21 cellular contexts compared by ENCODE assay signal in genomic region chr15:72249138-72249825, GRCh38. TPM values are rescaled to one million over a fixed set of nuclear protein-coding genes. Genes with fewer than 3 reads are reported as not detected.
"Had no signal": no experiment of that assay in that cellular context is flagged by ENCODE, and none has a peak within 500 bp of the region (broad histone marks: within the 10 kb centered on the region; RNA-seq: fewer than 3 reads in every experiment).

No MANE protein-coding gene starts in this region.

- H3K4me3 Mint-ChIP-seq: activated B cell treated with CpG ODN at 0.5 μM for 24 hours; activated naive CD4-positive, alpha-beta T cell treated with anti-CD3 and anti-CD28 coated beads, Interleukin-2, amount 50 U/mL, for 24 hours; activated T-cell treated with anti-CD3 and anti-CD28 coated beads, Interleukin-2, amount 50 U/mL, for 72 hours; stimulated activated memory B cell treated with anti-CD40 and anti-IgM and Interleukin-4, amounts not matched to agents 10 μg/mL and 1 μg/mL and 100 μg/mL, for 72 hours had no signal

- H3K27ac ChIP-seq: cardiac muscle cell, spleen, tibial artery had no signal

- ATAC-seq: activated T-cell treated with anti-CD3 and anti-CD28 coated beads, Interleukin-2, amount 50 U/mL, for 72 hours; left lobe of liver; stimulated activated memory B cell treated with anti-CD40 and anti-IgM and Interleukin-4, amounts not matched to agents 10 μg/mL and 1 μg/mL and 100 μg/mL, for 72 hours had no signal

- H3K4me1 ChIP-seq: spleen, tibial artery had no signal

- H3K27me3 ChIP-seq: cardiac muscle cell, spleen, tibial artery had no signal

- H3K4me3 ChIP-seq: cardiac muscle cell, spleen, tibial artery had no signal

- DNase-seq: activated B cell treated with CpG ODN at 0.5 μM for 24 hours; activated CD4-positive, alpha-beta T cell treated with anti-CD3 and anti-CD28 coated beads for 4 hours; activated CD8-positive, alpha-beta memory T cell treated with anti-CD3 and anti-CD28 coated beads, Interleukin-2, amount 50 U/mL, for 4 hours; activated gamma-delta T cell; activated T-cell treated with anti-CD3 and anti-CD28 coated beads, Interleukin-2, amount 50 U/mL, for 72 hours; amniotic stem cell; dermis blood vessel endothelial cell; effector memory CD4-positive, alpha-beta T cell; foreskin fibroblast; hippocampal formation; mammary epithelial cell; midbrain; retina; spleen; stimulated activated CD4-positive, alpha-beta T cell treated with anti-CD3 and anti-CD28 coated beads, Interleukin-4, amount 100 ng/mL, for 4 hours; tibial artery had no signal

- H3K9me3 ChIP-seq: spleen, tibial artery had no signal

- H3K4me1 Mint-ChIP-seq: activated B cell treated with CpG ODN at 0.5 μM for 24 hours; stimulated activated memory B cell treated with anti-CD40 and anti-IgM and Interleukin-4, amounts not matched to agents 10 μg/mL and 1 μg/mL and 100 μg/mL, for 72 hours had no signal

- H3K27me3 Mint-ChIP-seq: activated B cell treated with CpG ODN at 0.5 μM for 24 hours; activated naive CD4-positive, alpha-beta T cell treated with anti-CD3 and anti-CD28 coated beads, Interleukin-2, amount 50 U/mL, for 24 hours; stimulated activated memory B cell treated with anti-CD40 and anti-IgM and Interleukin-4, amounts not matched to agents 10 μg/mL and 1 μg/mL and 100 μg/mL, for 72 hours had no signal

- H3K9me3 Mint-ChIP-seq: activated B cell treated with CpG ODN at 0.5 μM for 24 hours; activated naive CD4-positive, alpha-beta T cell treated with anti-CD3 and anti-CD28 coated beads, Interleukin-2, amount 50 U/mL, for 24 hours; activated T-cell treated with anti-CD3 and anti-CD28 coated beads, Interleukin-2, amount 50 U/mL, for 72 hours; stimulated activated memory B cell treated with anti-CD40 and anti-IgM and Interleukin-4, amounts not matched to agents 10 μg/mL and 1 μg/mL and 100 μg/mL, for 72 hours had no signal

- H3K27ac Mint-ChIP-seq: activated B cell treated with CpG ODN at 0.5 μM for 24 hours; activated naive CD4-positive, alpha-beta T cell treated with anti-CD3 and anti-CD28 coated beads, Interleukin-2, amount 50 U/mL, for 24 hours had no signal

RNA-seq across cellular contexts. Expression of gene GRAMD2A, which starts 51.7 kb away (rescaled TPM):
- total RNA-seq: activated B cell treated with CpG ODN at 0.5 μM for 24 hours; left lobe of liver; T-helper 2 cell treated with Interferon-gamma antibody and Interleukin-4, amounts not matched to agents 100 ng/mL and 5 ng/mL, for 36 hours had no signal
